Comparison of ENCODE assay signal across 8 cellular contexts in genomic region chr2:11133238-11133935, GRCh38. TPM values are rescaled to one million over a fixed set of nuclear protein-coding genes. Genes with fewer than 3 reads are reported as not detected.
DNase-seq lines count a peak whose midpoint lies in the region; ATAC-seq and TF ChIP-seq lines count a peak whose summit lies in the region.

No MANE protein-coding gene starts in this region.

- H3K79me2 ChIP-seq in OCI-LY1 (ENCODE audit: insufficient read depth, low read length) = no peaks in the 10 kb centered on the region

- no peaks in the 10 kb centered on the region for H4K20me1 ChIP-seq in OCI-LY1 (ENCODE audit: insufficient read depth, low read length)

- peak overlapping the region; percentile 66 for H3K27ac Mint-ChIP-seq in CD8-positive, alpha-beta T cell

- no peaks in the 10 kb centered on the region for H3K9me3 Mint-ChIP-seq in CD8-positive, alpha-beta T cell

- no peaks in the 10 kb centered on the region for H3K36me3 ChIP-seq in CD8-positive, alpha-beta T cell (ENCODE audit: insufficient read depth, low read length)
- H3K36me3 ChIP-seq in OCI-LY1 (ENCODE audit: insufficient read depth, low read length) = no peaks in the 10 kb centered on the region
- no peaks in the 10 kb centered on the region for H3K36me3 ChIP-seq in neuron (ENCODE audit: insufficient read depth, low read length)

- POLR2A ChIA-PET in CD8-positive, alpha-beta T cell (lab: Charles Lee) = interaction anchor here (1.0 to 2.4 kb wide), 4 partner anchors 17 to 321 kb away, joined by 4 to 22 read pairs (median 4); partner anchors contain the start of genes PDIA6 and SLC66A3

- no peaks in the 10 kb centered on the region for H3K36me3 Mint-ChIP-seq in CD8-positive, alpha-beta T cell

- peak overlapping the region; percentile 85 for H3K4me3 Mint-ChIP-seq in CD8-positive, alpha-beta T cell

- no peaks in the 10 kb centered on the region for H3F3A ChIP-seq in OCI-LY1 (ENCODE audit: insufficient read depth, low read length)

- H3K4me2 ChIP-seq in OCI-LY1 (ENCODE audit: low read length) = peak overlapping the region; percentile 64

- H3K4me1 ChIP-seq in CD8-positive, alpha-beta T cell (ENCODE audit: insufficient read depth, low read length) = peaks cover 23% of the 10 kb centered on the region
- H3K4me1 ChIP-seq in OCI-LY1 (ENCODE audit: insufficient read depth, low read length, severe bottlenecking) (peaks cover 22% of the 10 kb centered on the region), neuron (ENCODE audit: insufficient read depth, low read length) (peaks cover 18% of the 10 kb centered on the region)

- peaks cover 2% of the 10 kb centered on the region for H3K27me3 Mint-ChIP-seq in CD8-positive, alpha-beta T cell (ENCODE audit: low read depth)

- H2AFZ ChIP-seq in OCI-LY1 (ENCODE audit: low read length) (peak overlapping the region; percentile 42; the same call in 1 of the 2 replicates), neuron (ENCODE audit: low read depth, low read length) (peak overlapping the region; percentile 59)

- peak overlapping the region; percentile 26 for H3K27ac ChIP-seq in CD8-positive, alpha-beta T cell (ENCODE audit: low read depth, low read length)
- H3K27ac ChIP-seq in OCI-LY1 (ENCODE audit: low read depth, low read length, poor library complexity, severe bottlenecking) = no peak overlapping the region

- CTCF ChIA-PET in CD8-positive, alpha-beta T cell (lab: Charles Lee) = interaction anchor here (0.5 to 6.3 kb wide), 50 partner anchors 10 to 1596 kb away, joined by 3 to 119 read pairs (median 4); partner anchors contain the start of genes E2F6, ROCK2 and SLC66A3

- H3K9me2 ChIP-seq in OCI-LY1 (ENCODE audit: low read depth, low read length) = no peaks in the 10 kb centered on the region

- no peaks in the 10 kb centered on the region for H3K9me3 ChIP-seq in CD8-positive, alpha-beta T cell (ENCODE audit: low read length)
- H3K9me3 ChIP-seq in OCI-LY1 (ENCODE audit: low read length) (no peaks in the 10 kb centered on the region), neuron (ENCODE audit: low read length) (no peaks in the 10 kb centered on the region)

- H3K27me3 ChIP-seq in CD8-positive, alpha-beta T cell (ENCODE audit: insufficient read depth, low read length) = no peaks in the 10 kb centered on the region
- H3K27me3 ChIP-seq in OCI-LY1 (ENCODE audit: insufficient read depth, low read length) = no peaks in the 10 kb centered on the region
- no peaks in the 10 kb centered on the region for H3K27me3 ChIP-seq in neuron (ENCODE audit: insufficient read depth, low read length)

- no peak overlapping the region; the same call in 1 of the 2 replicates for H3K9ac ChIP-seq in OCI-LY1 (ENCODE audit: low read length)

- DNase-seq in CD8-positive, alpha-beta T cell = no peak
- DNase-seq in epithelial cell of proximal tubule (ENCODE audit: low read depth) = no peak
- DNase-seq in NCI-H2171 treated with DMSO at 0.1 percent for 48 hours (lab: John Stamatoyannopoulos, UW) = no peak
- no peak for DNase-seq in midbrain (lab: John Stamatoyannopoulos, UW)
- DNase-seq in NOMO-1 treated with DMSO at 0.1 percent for 48 hours (lab: John Stamatoyannopoulos, UW; ENCODE audit: unreplicated experiment) = no peak

- ATAC-seq in CD8-positive, alpha-beta T cell = no peak
- ATAC-seq in HG03135 (IDR thresholded peaks at IDR 0.05; ENCODE audit: unreplicated experiment) = no peak

- intact Hi-C loops in CD8-positive, alpha-beta T cell (cut with DNase I, micrococcal nuclease) = loop anchor here (5.0 to 10.0 kb wide), 7 partner anchors 64 to 1581 kb away; partner anchors contain the start of genes E2F6 (in 1 of the 2) and TRIB2 (in 1 of the 2)

- peak overlapping the region; percentile 79 for H3K4me3 ChIP-seq in CD8-positive, alpha-beta T cell (ENCODE audit: low read depth, low read length)
- H3K4me3 ChIP-seq in OCI-LY1 (ENCODE audit: low read depth, low read length, poor library complexity, severe bottlenecking) (peak overlapping the region; percentile 41), epithelial cell of proximal tubule (ENCODE audit: low read depth, low read length) (peak overlapping the region; percentile 67), neuron (ENCODE audit: low read length) (peak overlapping the region; percentile 56)

- peaks cover 22% of the 10 kb centered on the region for H3K4me1 Mint-ChIP-seq in CD8-positive, alpha-beta T cell (ENCODE audit: low read depth)

- TF ChIP-seq CTCF in CD8-positive, alpha-beta T cell (IDR thresholded peaks at IDR 0.05) = no peak
- TF ChIP-seq CTCF in OCI-LY1 (IDR thresholded peaks at IDR 0.05; ENCODE audit: low read length) (no peak), epithelial cell of proximal tubule (conservative IDR thresholded peaks at IDR 0.05; ENCODE audit: low read depth, low read length) (no peak)

RNA-seq across cellular contexts. Expression of gene SLC66A3, which starts 21.9 kb away (rescaled TPM):
- total RNA-seq in CD8-positive, alpha-beta T cell = 1 to 10 TPM; 4.8 to 5.5 TPM
- 19.4 and 58.2 TPM in 2 replicates for total RNA-seq in epithelial cell of proximal tubule
